ENCODE assay signal across 8 cellular contexts in genomic region chr19:38230506-38231133, GRCh38. TPM values are rescaled to one million over a fixed set of nuclear protein-coding genes. Genes with fewer than 3 reads are reported as not detected.
"Had no signal": no experiment of that assay in that cellular context is flagged by ENCODE, and none has a peak within 500 bp of the region (broad histone marks: within the 10 kb centered on the region; RNA-seq: fewer than 3 reads in every experiment).

No MANE protein-coding gene starts in this region.

RNA-seq across cellular contexts. Expression of gene DPF1, which starts 6.6 kb away (rescaled TPM):
- total RNA-seq: ascending aorta, body of pancreas, bronchial epithelial cell had no signal

RNA-seq across cellular contexts. Expression of gene PPP1R14A, which starts 25.6 kb away (rescaled TPM):
- total RNA-seq: activated CD4-positive, alpha-beta memory T cell treated with anti-CD3 and anti-CD28 coated beads, Interleukin-2, amount 10 ng/mL, durations not matched to agents 7 days and 5 days; activated CD4-positive, alpha-beta T cell treated with anti-CD3 and anti-CD28 coated beads, Interleukin-2, amount 10 ng/mL, durations not matched to agents 7 days and 5 days; activated CD8-positive, alpha-beta memory T cell treated with anti-CD3 and anti-CD28 coated beads, Interleukin-2, amount 10 ng/mL, durations not matched to agents 7 days and 5 days; activated CD8-positive, alpha-beta T cell treated with anti-CD3 and anti-CD28 coated beads, Interleukin-2, amount 10 ng/mL, durations not matched to agents 7 days and 5 days; activated naive CD8-positive, alpha-beta T cell treated with anti-CD3 and anti-CD28 coated beads, Interleukin-2, amount 10 ng/mL, durations not matched to agents 7 days and 5 days had no signal
